Comparison of ENCODE assay signal across 26 cellular contexts in the genomic region with DNA sequence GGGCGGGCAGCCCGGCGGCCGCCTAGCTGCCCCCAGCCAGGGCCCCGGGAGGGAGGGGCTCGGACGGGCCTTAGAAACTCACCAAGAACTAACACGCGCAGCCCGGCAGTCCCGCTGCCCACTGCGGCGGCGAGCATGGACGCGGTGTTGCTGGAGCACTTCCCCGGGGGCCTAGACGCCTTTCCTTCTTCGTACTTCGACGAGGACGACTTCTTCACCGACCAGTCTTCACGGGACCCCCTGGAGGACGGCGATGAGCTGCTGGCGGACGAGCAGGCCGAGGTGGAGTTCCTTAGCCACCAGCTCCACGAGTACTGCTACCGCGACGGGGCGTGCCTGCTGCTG. TPM values are rescaled to one million over a fixed set of nuclear protein-coding genes. Genes with fewer than 3 reads are reported as not detected.
A peak's percentile ranks its signal among the peaks of the same experiment; 100 is the strongest.
DNase-seq lines count a peak whose midpoint lies in the region; ATAC-seq, FAIRE-seq and TF ChIP-seq lines count a peak whose summit lies in the region.
"Had no signal": no experiment of that assay in that cellular context is flagged by ENCODE, and none has a peak within 500 bp of the region (broad histone marks: within the 10 kb centered on the region; RNA-seq: fewer than 3 reads in every experiment).

No MANE protein-coding gene starts in this region.

- H3K27me3 ChIP-seq in HUES64 (ENCODE audit: insufficient read depth, low read length) (peaks cover 100% of the 10 kb centered on the region), hepatocyte (peaks cover 94% of the 10 kb centered on the region), pancreas (no peaks in the 10 kb centered on the region)
- H3K27me3 ChIP-seq: BLaER1 had no signal

- peaks cover 20% of the 10 kb centered on the region for H3K4me1 ChIP-seq in HUES64 (ENCODE audit: insufficient read depth, low read length)
- H3K4me1 ChIP-seq in hepatocyte (ENCODE audit: insufficient read depth): no peaks in the 10 kb centered on the region
- peaks cover 0 to 10% (median 9%) of the 10 kb centered on the region in 3 donors for H3K4me1 ChIP-seq in pancreas
- H3K4me1 ChIP-seq: BLaER1, parathyroid adenoma had no signal

- TF ChIP-seq CTCF in hepatocyte (IDR thresholded peaks at IDR 0.05; ENCODE audit: poor library complexity) (no peak), pancreas (IDR thresholded peaks at IDR 0.05) (no peak)

- no peak overlapping the region for H2AFZ ChIP-seq in hepatocyte
- H2AFZ ChIP-seq: parathyroid adenoma had no signal

- under 1% methylated on average over 34 of the region's 34 CpGs for WGBS in HUES64
- 2% methylated on average over 26 of the region's 34 CpGs for WGBS in hepatocyte (ENCODE audit: low lambda C conversion rate, missing lambda C conversion rate)
- WGBS in pancreas, 2 donors: 0 to 1% methylated on average over 18 to 34 of the region's 34 CpGs

- H3K4me3 ChIP-seq in HUES64 (ENCODE audit: low read length) (peak overlapping the region; percentile 40; the same call in 1 of the 2 replicates), hepatocyte (no peak overlapping the region), pancreas (peak overlapping the region; percentile 42 to 67 (median 56))
- H3K4me3 ChIP-seq: BLaER1 had no signal

- no peaks in the 10 kb centered on the region for H3K9me2 ChIP-seq in hepatocyte (replicated peaks; ENCODE audit: insufficient read depth)

- no peaks in the 10 kb centered on the region for H3K36me3 ChIP-seq in HUES64 (ENCODE audit: insufficient read depth, low read length)
- H3K36me3 ChIP-seq in hepatocyte (replicated peaks; ENCODE audit: insufficient read depth, low read depth): no peaks in the 10 kb centered on the region
- no peaks in the 10 kb centered on the region for H3K36me3 ChIP-seq in pancreas
- H3K36me3 ChIP-seq: BLaER1, brain microvascular endothelial cell, spleen had no signal

- peak overlapping the region; percentile 70 for H3K4me2 ChIP-seq in hepatocyte
- H3K4me2 ChIP-seq: BLaER1, KMS-11 had no signal

- H3K9me3 ChIP-seq in HUES64 (ENCODE audit: insufficient read depth, low read depth, low read length): no peaks in the 10 kb centered on the region
- no peaks in the 10 kb centered on the region for H3K9me3 ChIP-seq in hepatocyte (ENCODE audit: low read depth)
- no peaks in the 10 kb centered on the region for H3K9me3 ChIP-seq in pancreas
- H3K9me3 ChIP-seq: spleen had no signal

- peak; percentile 48 for DNase-seq in DMS 273 (lab: John Stamatoyannopoulos, UW; ENCODE audit: unreplicated experiment)
- DNase-seq in DMS 273 treated with DMSO at 0.1 percent for 48 hours (lab: John Stamatoyannopoulos, UW): no peak
- no peak for DNase-seq in hepatocyte (ENCODE audit: low spot score)
- DNase-seq in pancreas: no peak
- no peak for DNase-seq in NK-92 treated with Interleukin-12 subunit alpha and Interleukin-12 subunit beta, amount 100 ng/mL, for 24 hours (lab: John Stamatoyannopoulos, UW)
- DNase-seq: activated CD4-positive, alpha-beta T cell treated with anti-CD3 and anti-CD28 coated beads, Interleukin-2, amount 50 U/mL, for 1 hour; activated naive CD4-positive, alpha-beta T cell treated with anti-CD3 and anti-CD28 coated beads for 36 hours; brain microvascular endothelial cell; NCI-H1092; spleen had no signal

- FAIRE-seq in pancreas (lab: Jason Lieb, UNC): no peak
- FAIRE-seq: keratinocyte, TTC549 had no signal

- intact Hi-C loops in pancreas (cut with DNase I): no loop called here

- H4K20me1 ChIP-seq in hepatocyte (ENCODE audit: insufficient read depth, poor library complexity, severe bottlenecking): no peaks in the 10 kb centered on the region
- H4K20me1 ChIP-seq: BLaER1 had no signal

- H3K9ac ChIP-seq in HUES64 (ENCODE audit: low read depth, low read length): no peak overlapping the region
- H3K9ac ChIP-seq: BLaER1, KMS-11, parathyroid adenoma had no signal

- H3K79me2 ChIP-seq in hepatocyte: no peaks in the 10 kb centered on the region
- H3K79me2 ChIP-seq: parathyroid adenoma had no signal

- H3K27ac ChIP-seq in HUES64 (ENCODE audit: low read depth, low read length) (no peak overlapping the region), hepatocyte (no peak overlapping the region), pancreas (peak overlapping the region; percentile 76 to 95 (median 84))
- H3K27ac ChIP-seq: 22Rv1, BLaER1, brain microvascular endothelial cell, KMS-11, parathyroid adenoma, spleen had no signal

- ATAC-seq in pancreas (no peak), GM19463 (IDR thresholded peaks at IDR 0.05; ENCODE audit: unreplicated experiment) (no peak), GM21390 (IDR thresholded peaks at IDR 0.05; ENCODE audit: unreplicated experiment) (no peak)
- ATAC-seq: stimulated activated effector memory CD8-positive, alpha-beta T cell treated with anti-CD3 and anti-CD28 coated beads, Interleukin-12 subunit alpha, Interleukin-12 subunit beta, amount 100 ng/mL, for 72 hours had no signal

RNA-seq across cellular contexts. Expression of a gene that starts 0.3 kb away (rescaled TPM):
- polyA plus RNA-seq in HUES64 (2013, experiment 1 of 2): not detected
- polyA plus RNA-seq in HUES64 (2013, experiment 2 of 2): not detected
- not detected in 2 replicates for total RNA-seq in hepatocyte
- polyA plus RNA-seq in hepatocyte: 0.28 TPM in 1 of 2 replicates, not detected in the other
- 10 to 100 TPM; 29.4 to 70.8 (median 52.0) TPM for total RNA-seq in pancreas
- polyA plus RNA-seq in pancreas: 10 to 100 TPM; 16.8 to 20.5 TPM
- total RNA-seq: activated naive CD4-positive, alpha-beta T cell treated with anti-CD3 and anti-CD28 coated beads for 36 hours; dermis microvascular lymphatic vessel endothelial cell; glomerular endothelial cell; H4; mucosa of gallbladder; spleen; ureter had no signal
- polyA plus RNA-seq: esophagus, keratinocyte, spleen had no signal

Comparison
In these comparisons a context has a peak if more than half of its experiments do, and no peak if none do; other contexts are left out.
1. H3K27ac ChIP-seq: peak in pancreas (4 of 4); none in HUES64 (single experiment) and hepatocyte (single experiment).
2. RNA of a gene that starts 0.3 kb away (total RNA-seq): 29.4 to 70.8 TPM in pancreas; not detected in hepatocyte; every median in the first group is over 10 times any median in the second.